In genomic region chrX:23825675-23826074, GRCh38 we compare ENCODE assay signal across 18 cellular contexts.
"Had no signal": no experiment of that assay in that cellular context is flagged by ENCODE, and none has a peak within 500 bp of the region (broad histone marks: within the 10 kb centered on the region; RNA-seq: fewer than 3 reads in every experiment).

No MANE protein-coding gene starts in this region.

- H3K36me3 ChIP-seq: left ventricle myocardium inferior, lower lobe of right lung, neural progenitor cell, ovary, suprapubic skin, thyroid gland had no signal

- H3K4me1 ChIP-seq: left ventricle myocardium inferior, lower lobe of right lung, neural progenitor cell, suprapubic skin, thyroid gland had no signal

- H3K27ac ChIP-seq: dorsolateral prefrontal cortex, hepatocyte, left ventricle myocardium inferior, lower lobe of right lung, neural progenitor cell, ovary, suprapubic skin, thyroid gland had no signal

- H3K4me3 ChIP-seq: dorsolateral prefrontal cortex, hepatocyte, left ventricle myocardium inferior, lower lobe of right lung, neural progenitor cell, ovary, smooth muscle cell, suprapubic skin, thyroid gland had no signal

- DNase-seq: dorsolateral prefrontal cortex; effector CD8-positive, alpha-beta T cell; head of caudate nucleus; kidney; left cardiac atrium; left ventricle myocardium inferior; lower lobe of right lung; natural killer cell; nucleus accumbens; ovary; right cardiac atrium; stimulated activated CD4-positive, alpha-beta T cell treated with anti-CD3 and anti-CD28 coated beads, Interleukin-2, amount 100 ng/mL, for 48 hours; stimulated activated naive CD8-positive, alpha-beta T cell treated with anti-CD3 and anti-CD28 coated beads, Interleukin-15, Interleukin-2, amounts not matched to agents 100 U/mL and 50 U/mL, for 24 hours; thyroid gland had no signal

- H3K9me3 ChIP-seq: left ventricle myocardium inferior, lower lobe of right lung, ovary, suprapubic skin, thyroid gland had no signal

- ATAC-seq: left cardiac atrium; natural killer cell; right cardiac atrium; stimulated activated naive CD8-positive, alpha-beta T cell treated with anti-CD3 and anti-CD28 coated beads, Interleukin-15, Interleukin-2, amounts not matched to agents 100 U/mL and 50 U/mL, for 24 hours had no signal
